1 cellular context compared by ENCODE assay signal in the genomic region with DNA sequence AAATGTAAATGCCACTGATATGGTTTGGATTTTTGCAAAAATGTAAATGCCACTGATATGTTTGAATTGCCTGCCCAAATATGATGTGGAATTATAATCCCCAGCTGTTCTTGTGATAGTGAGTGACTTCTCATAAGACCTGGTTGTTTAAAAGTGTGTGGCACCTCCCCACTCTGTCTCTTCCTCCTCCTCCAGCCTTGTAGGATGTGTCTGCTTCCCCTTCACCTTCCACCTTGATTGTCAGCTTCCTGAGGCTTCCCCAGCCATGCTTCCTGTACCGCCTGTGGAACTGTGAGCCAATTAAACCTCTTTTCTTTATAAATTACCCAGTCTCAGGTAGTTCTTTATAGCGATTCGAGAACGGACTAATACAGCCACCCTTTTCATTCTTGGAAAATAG.
TF ChIP-seq lines count a peak whose summit lies in the region.

No MANE protein-coding gene starts in this region.

TF ChIP-seq in IMR-90, 13 proteins besides CTCF, POLR2A, EP300 and RAD21:
- TF ChIP-seq CEBPB (IDR thresholded peaks at IDR 0.05; ENCODE audit: low read depth, low read length) (no peak), FOS (IDR thresholded peaks at IDR 0.05; ENCODE audit: low read depth, low read length) (no peak), CHD1 (IDR thresholded peaks at IDR 0.05; ENCODE audit: low read depth, low read length) (no peak), MAFK (IDR thresholded peaks at IDR 0.05; ENCODE audit: low read depth, low read length) (no peak), RCOR1 (IDR thresholded peaks at IDR 0.05; ENCODE audit: insufficient replicate concordance, low read length) (no peak), RFX5 (IDR thresholded peaks at IDR 0.05; ENCODE audit: low read depth, low read length) (no peak)
